In genomic region chr19:7831452-7831851, GRCh38 we compare ENCODE assay signal across 8 cellular contexts. TPM values are rescaled to one million over a fixed set of nuclear protein-coding genes. Genes with fewer than 3 reads are reported as not detected.
DNase-seq lines count a peak whose midpoint lies in the region; ATAC-seq and TF ChIP-seq lines count a peak whose summit lies in the region.

No MANE protein-coding gene starts in this region.

- no peaks in the 10 kb centered on the region for H3K36me3 Mint-ChIP-seq in CD4-positive, alpha-beta memory T cell
- no peaks in the 10 kb centered on the region for H3K36me3 Mint-ChIP-seq in IgD-negative memory B cell

- H3K4me3 ChIP-seq in CD4-positive, alpha-beta memory T cell (ENCODE audit: low read length in 2 of 2): no peak overlapping the region
- peak overlapping the region in 2 of 3 donors; percentile 11 to 86 for H3K4me3 ChIP-seq in breast epithelium

- H3K4me3 Mint-ChIP-seq in CD4-positive, alpha-beta memory T cell: peak overlapping the region; percentile 39 to 88 (median 78)
- H3K4me3 Mint-ChIP-seq in IgD-negative memory B cell: peak overlapping the region; percentile 46 to 89 (median 74)

- CTCF ChIA-PET in CD4-positive, alpha-beta memory T cell (lab: Charles Lee; ENCODE audit: partially characterized antibody): interaction anchor here (1.3 kb wide), 1 partner anchor 21 kb away, joined by 4 read pairs; no protein-coding TSS in a partner anchor

- peaks cover 11 to 28% (median 18%) of the 10 kb centered on the region in 4 donors for H3K4me1 Mint-ChIP-seq in CD4-positive, alpha-beta memory T cell
- peaks cover 0 to 11% (median 9%) of the 10 kb centered on the region in 3 donors for H3K4me1 Mint-ChIP-seq in IgD-negative memory B cell

- ATAC-seq in HG02610 (IDR thresholded peaks at IDR 0.05; ENCODE audit: unreplicated experiment) (no peak), HG03025 (IDR thresholded peaks at IDR 0.05; ENCODE audit: low FRiP score, unreplicated experiment) (no peak), HG03175 (IDR thresholded peaks at IDR 0.05; ENCODE audit: unreplicated experiment) (no peak)

- H3K27me3 Mint-ChIP-seq in CD4-positive, alpha-beta memory T cell: no peaks in the 10 kb centered on the region
- H3K27me3 Mint-ChIP-seq in IgD-negative memory B cell: no peaks in the 10 kb centered on the region

- POLR2A ChIA-PET in CD4-positive, alpha-beta memory T cell (lab: Charles Lee; ENCODE audit: partially characterized antibody): interaction anchor here (0.6 to 1.3 kb wide), 3 partner anchors 13 to 174 kb away, joined by 3 to 4 read pairs (median 3); partner anchors contain the start of gene SNAPC2

- H3K36me3 ChIP-seq in CD4-positive, alpha-beta memory T cell (ENCODE audit: insufficient read depth, low read length): no peaks in the 10 kb centered on the region
- no peaks in the 10 kb centered on the region for H3K36me3 ChIP-seq in breast epithelium

- peak overlapping the region in 3 of 7 donors; percentile 3 to 70 (median 55) for H3K27ac Mint-ChIP-seq in CD4-positive, alpha-beta memory T cell
- no peak overlapping the region for H3K27ac Mint-ChIP-seq in IgD-negative memory B cell

- no peak for DNase-seq in CD4-positive, alpha-beta memory T cell
- DNase-seq in breast epithelium (ENCODE audit: low spot score in 2 of 2): no peak
- peak; percentile 20 for DNase-seq in myocyte (ENCODE audit: low read depth)
- no peak for DNase-seq in KG1 (lab: John Stamatoyannopoulos, UW)

- H3K4me1 ChIP-seq in CD4-positive, alpha-beta memory T cell (ENCODE audit: insufficient read depth, low read length): peaks cover 22% of the 10 kb centered on the region
- peaks cover 9 to 18% of the 10 kb centered on the region in 2 donors for H3K4me1 ChIP-seq in breast epithelium

- no peaks in the 10 kb centered on the region for H3K9me3 Mint-ChIP-seq in CD4-positive, alpha-beta memory T cell
- no peaks in the 10 kb centered on the region for H3K9me3 Mint-ChIP-seq in IgD-negative memory B cell

- H3K9me3 ChIP-seq in CD4-positive, alpha-beta memory T cell (ENCODE audit: control insufficient read depth in 1 of 2, low read length in 2 of 2): no peaks in the 10 kb centered on the region
- no peaks in the 10 kb centered on the region for H3K9me3 ChIP-seq in breast epithelium

- no peak overlapping the region for H3K27ac ChIP-seq in CD4-positive, alpha-beta memory T cell (ENCODE audit: low read depth, low read length)
- peak overlapping the region; percentile 55 to 66 for H3K27ac ChIP-seq in breast epithelium

- H3K27me3 ChIP-seq in CD4-positive, alpha-beta memory T cell (ENCODE audit: insufficient read depth, low read length): no peaks in the 10 kb centered on the region
- no peaks in the 10 kb centered on the region for H3K27me3 ChIP-seq in breast epithelium

- no peak for TF ChIP-seq POLR2A in breast epithelium (IDR thresholded peaks at IDR 0.05)

- intact Hi-C loops in CD4-positive, alpha-beta memory T cell (cut with micrococcal nuclease): loop anchor here (2.0 kb wide), 1 partner anchor 31 kb away; no protein-coding TSS in a partner anchor
- intact Hi-C loops in breast epithelium (cut with DNase I; ENCODE audit: low total_unique reads): no loop called here

- peak in 1 of 3 donors; percentile 40 for TF ChIP-seq CTCF in breast epithelium (IDR thresholded peaks at IDR 0.05)

RNA-seq across cellular contexts. Expression of gene EVI5L, which starts 1.4 kb away (rescaled TPM):
- 10 to 100 TPM; 11.9 to 14.1 TPM for total RNA-seq in CD4-positive, alpha-beta memory T cell
- 1 to 10 TPM; 1.1 to 2.8 TPM for polyA plus RNA-seq in CD4-positive, alpha-beta memory T cell
- 3.2 TPM for polyA plus RNA-seq in IgD-negative memory B cell
- total RNA-seq in breast epithelium: 10 to 100 TPM in 1 of 3 donors, 1 to 10 TPM in 2; 7.5 to 12.5 (median 9.2) TPM
- 25.2 and 25.4 TPM in 2 replicates for total RNA-seq in myocyte
- polyA plus RNA-seq in myocyte (2012): 31.3 TPM

RNA-seq across cellular contexts. Expression of gene PRR36, which starts 42.7 kb away (rescaled TPM):
- total RNA-seq in CD4-positive, alpha-beta memory T cell: under 1 TPM; 0.29 to 0.36 TPM
- under 1 TPM in 1 of 2 donors, not detected in 1; 0.06 TPM for polyA plus RNA-seq in CD4-positive, alpha-beta memory T cell
- polyA plus RNA-seq in IgD-negative memory B cell: not detected
- 1 to 10 TPM in 1 of 3 donors, under 1 TPM in 1, not detected in 1; 0.59 to 2.0 TPM for total RNA-seq in breast epithelium
- not detected in 2 replicates for total RNA-seq in myocyte
- 0.05 TPM for polyA plus RNA-seq in myocyte (2012)

RNA-seq across cellular contexts. Expression of gene LRRC8E, which starts 56.9 kb away (rescaled TPM):
- total RNA-seq in CD4-positive, alpha-beta memory T cell: not detected
- polyA plus RNA-seq in CD4-positive, alpha-beta memory T cell: not detected
- not detected for polyA plus RNA-seq in IgD-negative memory B cell
- 10 to 100 TPM in 1 of 3 donors, 1 to 10 TPM in 2; 1.4 to 15.1 (median 6.6) TPM for total RNA-seq in breast epithelium
- total RNA-seq in myocyte: 0.53 and 1.0 TPM in 2 replicates
- polyA plus RNA-seq in myocyte (2012): 0.93 TPM

Comparison
In these comparisons a context has a peak if more than half of its experiments do, and no peak if none do; other contexts are left out.
1. H3K4me3 ChIP-seq: peak in breast epithelium (2 of 3); none in CD4-positive, alpha-beta memory T cell (0 of 2).